In genomic region chr6:151154418-151154817, GRCh38 we compare ENCODE assay signal across 18 cellular contexts.
DNase-seq lines count a peak whose midpoint lies in the region; ATAC-seq, FAIRE-seq and TF ChIP-seq lines count a peak whose summit lies in the region.
"Had no signal": no experiment of that assay in that cellular context is flagged by ENCODE, and none has a peak within 500 bp of the region (broad histone marks: within the 10 kb centered on the region; RNA-seq: fewer than 3 reads in every experiment).

No MANE protein-coding gene starts in this region.

- H3K9me3 Mint-ChIP-seq in activated CD8-positive, alpha-beta T cell treated with anti-CD3 and anti-CD28 coated beads for 36 hours, result no peaks in the 10 kb centered on the region
- H3K9me3 Mint-ChIP-seq: activated T-helper 1 cell treated with anti-CD3 and anti-CD28 coated beads, Interleukin-12 subunit alpha, Interleukin-12 subunit beta, Interleukin-2, Interleukin-4 antibody, amounts not matched to agents 30 ng/mL and 10 ng/mL and 1 ng/mL, durations not matched to agents 14 hours and 24 hours and 36 hours; endodermal cell had no signal

- no peaks in the 10 kb centered on the region for H3K9me3 ChIP-seq in body of pancreas
- H3K9me3 ChIP-seq: Peyer's patch, upper lobe of left lung had no signal

- intact Hi-C loops in body of pancreas (cut with DNase I), result no loop called here
- intact Hi-C loops in activated CD8-positive, alpha-beta T cell treated with anti-CD3 and anti-CD28 coated beads for 36 hours (cut with micrococcal nuclease), result no loop called here

- ATAC-seq in body of pancreas, result peak; percentile 40
- ATAC-seq in activated CD8-positive, alpha-beta T cell treated with anti-CD3 and anti-CD28 coated beads for 36 hours, result no peak
- ATAC-seq in HG03520 (IDR thresholded peaks at IDR 0.05; ENCODE audit: unreplicated experiment), result no peak

- no peak overlapping the region for H3K27ac Mint-ChIP-seq in activated CD8-positive, alpha-beta T cell treated with anti-CD3 and anti-CD28 coated beads for 36 hours
- H3K27ac Mint-ChIP-seq: activated T-helper 1 cell treated with anti-CD3 and anti-CD28 coated beads, Interleukin-12 subunit alpha, Interleukin-12 subunit beta, Interleukin-2, Interleukin-4 antibody, amounts not matched to agents 30 ng/mL and 10 ng/mL and 1 ng/mL, durations not matched to agents 14 hours and 24 hours and 36 hours; endodermal cell had no signal

- no peaks in the 10 kb centered on the region for H3K27me3 ChIP-seq in body of pancreas
- H3K27me3 ChIP-seq: Peyer's patch, upper lobe of left lung had no signal

- no peak for FAIRE-seq in urothelium cell line (lab: Jason Lieb, UNC)

- no peaks in the 10 kb centered on the region for H3K4me1 Mint-ChIP-seq in activated CD8-positive, alpha-beta T cell treated with anti-CD3 and anti-CD28 coated beads for 36 hours (ENCODE audit: low read depth)
- H3K4me1 Mint-ChIP-seq: endodermal cell had no signal

- POLR2A ChIA-PET in activated CD8-positive, alpha-beta T cell treated with anti-CD3 and anti-CD28 coated beads for 36 hours (lab: Charles Lee), result no interaction called here

- H3K4me3 ChIP-seq in body of pancreas, result no peak overlapping the region
- H3K4me3 ChIP-seq: lung, Peyer's patch, upper lobe of left lung had no signal

- no peaks in the 10 kb centered on the region for H3K36me3 ChIP-seq in body of pancreas (replicated peaks in 1 of 2; ENCODE audit: insufficient read depth in 1 of 2, low read depth in 2 of 2)
- H3K36me3 ChIP-seq: Peyer's patch, upper lobe of left lung had no signal

- WGBS in body of pancreas, 2 donors, result 27 to 40% methylated on average over 2 of the region's 2 CpGs

- no peak overlapping the region for H3K4me3 Mint-ChIP-seq in activated CD8-positive, alpha-beta T cell treated with anti-CD3 and anti-CD28 coated beads for 36 hours
- H3K4me3 Mint-ChIP-seq: activated T-helper 1 cell treated with anti-CD3 and anti-CD28 coated beads, Interleukin-12 subunit alpha, Interleukin-12 subunit beta, Interleukin-2, Interleukin-4 antibody, amounts not matched to agents 30 ng/mL and 10 ng/mL and 1 ng/mL, durations not matched to agents 14 hours and 24 hours and 36 hours; brain; endodermal cell had no signal

- H3K27ac ChIP-seq in body of pancreas, result no peak overlapping the region
- H3K27ac ChIP-seq: Peyer's patch, upper lobe of left lung had no signal

- peaks cover 4% of the 10 kb centered on the region for H3K4me1 ChIP-seq in body of pancreas
- H3K4me1 ChIP-seq: Peyer's patch had no signal

- no peaks in the 10 kb centered on the region for H3K36me3 Mint-ChIP-seq in activated CD8-positive, alpha-beta T cell treated with anti-CD3 and anti-CD28 coated beads for 36 hours (ENCODE audit: low read depth)
- H3K36me3 Mint-ChIP-seq: brain had no signal

- CTCF ChIA-PET in activated CD8-positive, alpha-beta T cell treated with anti-CD3 and anti-CD28 coated beads for 36 hours (lab: Charles Lee), result no interaction called here

- TF ChIP-seq CTCF in body of pancreas (IDR thresholded peaks at IDR 0.05) (no peak), GM10266 (IDR thresholded peaks at IDR 0.05; ENCODE audit: control insufficient read depth, insufficient read depth, low read depth, missing control alignments) (no peak)
- TF ChIP-seq CTCF in activated CD8-positive, alpha-beta T cell treated with anti-CD3 and anti-CD28 coated beads for 36 hours (IDR thresholded peaks at IDR 0.05), result no peak

- DNase-seq in NCI-H82 (lab: John Stamatoyannopoulos, UW), result peak; percentile 59
- no peak for DNase-seq in NCI-H82 treated with DMSO at 0.1 percent for 48 hours (lab: John Stamatoyannopoulos, UW; ENCODE audit: unreplicated experiment)
- peak; percentile 33 to 68 (median 63) for DNase-seq in body of pancreas
- DNase-seq in left kidney (ENCODE audit: low read depth, low spot score), result peak; percentile 60
- DNase-seq in urothelium cell line (ENCODE audit: low spot score), result peak; percentile 31
- no peak for DNase-seq in GM10266 (ENCODE audit: extremely low spot score)
- DNase-seq in activated CD8-positive, alpha-beta T cell treated with anti-CD3 and anti-CD28 coated beads for 36 hours, result no peak
- DNase-seq: activated CD4-positive, alpha-beta T cell treated with anti-CD3 and anti-CD28 coated beads, Interleukin-2, amount 50 U/mL, for 1 hour; DMS153; endodermal cell; NCI-H446 treated with DMSO at 0.1 percent for 48 hours; occipital lobe; Peyer's patch; upper lobe of left lung had no signal

- no peak for TF ChIP-seq POLR2A in body of pancreas (IDR thresholded peaks at IDR 0.05)

- H3K27me3 Mint-ChIP-seq in activated CD8-positive, alpha-beta T cell treated with anti-CD3 and anti-CD28 coated beads for 36 hours, result peaks cover 19% of the 10 kb centered on the region

Comparison
In these comparisons a context has a peak if more than half of its experiments do, and no peak if none do; other contexts are left out.
1. DNase-seq: peak in NCI-H82 (single experiment), body of pancreas (4 of 4), left kidney (single experiment) and urothelium cell line (single experiment); none in NCI-H82 treated with DMSO at 0.1 percent for 48 hours (single experiment), GM10266 (single experiment) and activated CD8-positive, alpha-beta T cell treated with anti-CD3 and anti-CD28 coated beads for 36 hours (single experiment).